In the genomic region with DNA sequence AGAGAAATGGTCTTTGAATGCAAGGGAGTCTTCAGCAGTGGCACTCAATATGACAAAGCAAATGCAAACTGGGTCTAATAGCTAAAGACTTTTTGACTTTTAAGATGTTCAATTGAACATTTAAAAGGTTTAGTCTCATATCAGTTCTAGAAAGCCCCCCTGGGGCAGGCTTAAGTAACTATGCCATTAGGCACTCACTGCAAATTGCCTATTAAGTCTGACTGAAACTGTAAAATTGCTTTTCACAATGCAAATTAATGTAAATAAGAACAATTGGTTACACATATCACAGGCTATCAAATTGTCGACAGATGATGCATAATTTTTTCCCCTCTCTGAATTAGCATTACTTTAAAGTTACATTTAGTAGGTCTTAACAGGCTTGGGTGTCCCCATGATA, we compare ENCODE assay signal across 28 cellular contexts.
"Had no signal": no experiment of that assay in that cellular context is flagged by ENCODE, and none has a peak within 500 bp of the region (broad histone marks: within the 10 kb centered on the region; RNA-seq: fewer than 3 reads in every experiment).

No MANE protein-coding gene starts in this region.

- H3K4me3 ChIP-seq: cardiac muscle cell, K562, Peyer's patch, SJCRH30 had no signal

- ATAC-seq: activated T-helper 17 cell treated with anti-CD3 and anti-CD28 coated beads, Interleukin-2, amount 50 U/mL, for 72 hours; K562 had no signal

- H3K27ac ChIP-seq: brain microvascular endothelial cell, cardiac muscle cell, Peyer's patch, RWPE1, SJCRH30, VCaP had no signal

- DNase-seq: activated CD4-positive, alpha-beta memory T cell treated with anti-CD3 and anti-CD28 coated beads for 36 hours; activated CD4-positive, alpha-beta T cell treated with anti-CD3 and anti-CD28 coated beads, Interleukin-2, amount 10 ng/mL, durations not matched to agents 7 days and 5 days; activated CD4-positive, CD25-positive, alpha-beta regulatory T cell; activated CD8-positive, alpha-beta memory T cell treated with anti-CD3 and anti-CD28 coated beads for 24 hours; activated gamma-delta T cell; activated naive CD4-positive, alpha-beta T cell treated with anti-CD3 and anti-CD28 coated beads, Interleukin-2, amount 10 ng/mL, durations not matched to agents 7 days and 5 days; activated naive CD8-positive, alpha-beta T cell treated with anti-CD3 and anti-CD28 coated beads for 36 hours; activated T-cell treated with anti-CD3 and anti-CD28 coated beads, Interleukin-2, amount 50 U/mL, for 48 hours; brain microvascular endothelial cell; Karpas-422; MM.1S; NCI-H1105 treated with DMSO at 0.1 percent for 48 hours; NCI-H187 treated with DMSO at 0.1 percent for 48 hours; NCI-H2081 treated with DMSO at 0.1 percent for 48 hours; NCI-H345; NCI-H510A; NCI-H82; NK-92 treated with Interleukin-12 subunit alpha and Interleukin-12 subunit beta, amount 100 ng/mL, for 24 hours; Peyer's patch; Right ventricle myocardium superior; SJCRH30; SK-N-SH; T-helper 1 cell had no signal

- H3K27me3 ChIP-seq: brain microvascular endothelial cell, cardiac muscle cell, Peyer's patch, SJCRH30 had no signal

- H3K4me2 ChIP-seq: SK-N-SH had no signal

- FAIRE-seq: K562 had no signal

- H3K9me3 ChIP-seq: Peyer's patch, SJCRH30, SK-N-SH had no signal

- H3K36me3 ChIP-seq: brain microvascular endothelial cell, cardiac muscle cell, Peyer's patch, SJCRH30 had no signal

- H3K4me1 ChIP-seq: Peyer's patch, SJCRH30 had no signal

- H3K9ac ChIP-seq: SK-N-SH had no signal
